8 cellular contexts compared by ENCODE assay signal in the genomic region with DNA sequence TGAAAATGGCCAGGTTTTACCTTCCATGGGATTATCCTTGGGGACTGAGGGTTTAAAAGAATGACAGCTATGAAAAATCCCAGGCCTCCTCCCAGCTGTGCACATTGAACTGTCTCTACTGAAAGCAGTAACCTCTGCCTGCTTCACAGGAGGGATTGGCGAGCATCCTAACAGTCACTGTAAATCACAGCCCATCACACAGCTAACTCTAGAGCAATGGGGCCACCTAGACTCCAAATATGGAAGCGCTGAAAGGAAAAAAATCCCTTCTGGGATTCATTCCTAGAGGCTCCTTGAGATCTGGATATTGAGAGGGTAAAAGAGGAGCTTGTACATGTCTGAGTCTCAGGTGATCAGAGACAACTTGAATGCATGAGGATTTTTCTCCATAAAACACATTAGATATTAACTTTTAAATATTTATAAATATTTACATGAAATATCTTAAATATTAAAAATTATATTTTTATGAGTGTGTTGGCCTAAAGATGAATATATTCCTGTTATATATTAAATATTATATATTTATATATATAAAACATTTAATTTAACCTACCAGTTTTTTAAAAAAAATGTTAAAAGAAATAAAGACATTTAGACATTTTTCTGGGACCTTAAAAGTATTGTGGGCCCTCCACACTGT.
DNase-seq lines count a peak whose midpoint lies in the region; ATAC-seq lines count a peak whose summit lies in the region.

No MANE protein-coding gene starts in this region.

- H3K27ac Mint-ChIP-seq in CD8-positive, alpha-beta memory T cell, result no peak overlapping the region
- H3K27ac Mint-ChIP-seq in activated naive CD4-positive, alpha-beta T cell treated with anti-CD3 and anti-CD28 coated beads for 36 hours, result no peak overlapping the region

- intact Hi-C loops in activated naive CD4-positive, alpha-beta T cell treated with anti-CD3 and anti-CD28 coated beads for 36 hours (cut with micrococcal nuclease), result no loop called here

- CTCF ChIA-PET in CD8-positive, alpha-beta memory T cell (lab: Charles Lee), result no interaction called here
- CTCF ChIA-PET in activated naive CD4-positive, alpha-beta T cell treated with anti-CD3 and anti-CD28 coated beads for 36 hours (lab: Charles Lee), result interaction anchor here (0.6 to 1.2 kb wide), 3 partner anchors 434 to 1236 kb away, joined by 3 to 4 read pairs (median 3); no protein-coding TSS in a partner anchor

- H3K9me3 ChIP-seq in CD8-positive, alpha-beta memory T cell (ENCODE audit: low read length), result no peaks in the 10 kb centered on the region

- no peak overlapping the region for H3K4me3 ChIP-seq in CD8-positive, alpha-beta memory T cell (ENCODE audit: low read length)

- no peaks in the 10 kb centered on the region for H3K36me3 ChIP-seq in CD8-positive, alpha-beta memory T cell (ENCODE audit: insufficient read depth, low read length)

- POLR2A ChIA-PET in CD8-positive, alpha-beta memory T cell (lab: Charles Lee), result no interaction called here

- peaks cover 6 to 9% (median 8%) of the 10 kb centered on the region in 3 donors for H3K4me1 Mint-ChIP-seq in CD8-positive, alpha-beta memory T cell
- H3K4me1 Mint-ChIP-seq in activated naive CD4-positive, alpha-beta T cell treated with anti-CD3 and anti-CD28 coated beads for 36 hours (ENCODE audit: low read depth), result peaks cover 15% of the 10 kb centered on the region

- peaks cover 4% of the 10 kb centered on the region for H3K4me1 ChIP-seq in CD8-positive, alpha-beta memory T cell (ENCODE audit: insufficient read depth, low read length)

- DNase-seq in Caki2 (ENCODE audit: low read depth) (peak; percentile 16), LoVo (ENCODE audit: low spot score) (peak; percentile 32), SW480 (ENCODE audit: low spot score) (peak; percentile 43), iPS DF 19.7 (ENCODE audit: low read depth, low spot score) (peak; percentile 69), NAMALWA (ENCODE audit: low spot score) (no peak)
- DNase-seq in CD8-positive, alpha-beta memory T cell, result no peak
- no peak for DNase-seq in activated naive CD4-positive, alpha-beta T cell treated with anti-CD3 and anti-CD28 coated beads for 36 hours

- H3K27me3 Mint-ChIP-seq in CD8-positive, alpha-beta memory T cell, result peaks cover 11 to 36% of the 10 kb centered on the region in 2 donors
- peaks cover 10% of the 10 kb centered on the region for H3K27me3 Mint-ChIP-seq in activated naive CD4-positive, alpha-beta T cell treated with anti-CD3 and anti-CD28 coated beads for 36 hours (ENCODE audit: low read depth)

- in situ Hi-C loops in Caki2 (cut with HindIII; ENCODE audit: low pct_unique_long_range_greater_than_20kb, low sequenced_read_pairs), result no loop called here

- no peaks in the 10 kb centered on the region for H3K27me3 ChIP-seq in CD8-positive, alpha-beta memory T cell (ENCODE audit: insufficient read depth, low read length, poor library complexity, severe bottlenecking)

- no peaks in the 10 kb centered on the region for H3K9me3 Mint-ChIP-seq in CD8-positive, alpha-beta memory T cell
- H3K9me3 Mint-ChIP-seq in activated naive CD4-positive, alpha-beta T cell treated with anti-CD3 and anti-CD28 coated beads for 36 hours, result no peaks in the 10 kb centered on the region

- H3K27ac ChIP-seq in CD8-positive, alpha-beta memory T cell (ENCODE audit: low read depth, low read length), result no peak overlapping the region

- no peaks in the 10 kb centered on the region for H3K36me3 Mint-ChIP-seq in CD8-positive, alpha-beta memory T cell
- H3K36me3 Mint-ChIP-seq in activated naive CD4-positive, alpha-beta T cell treated with anti-CD3 and anti-CD28 coated beads for 36 hours (ENCODE audit: low read depth), result no peaks in the 10 kb centered on the region

- H3K4me3 Mint-ChIP-seq in CD8-positive, alpha-beta memory T cell, result no peak overlapping the region
- H3K4me3 Mint-ChIP-seq in activated naive CD4-positive, alpha-beta T cell treated with anti-CD3 and anti-CD28 coated beads for 36 hours, result no peak overlapping the region

- no peak for ATAC-seq in HG03378 (IDR thresholded peaks at IDR 0.05; ENCODE audit: unreplicated experiment)

Comparison
In these comparisons a context has a peak if more than half of its experiments do, and no peak if none do; other contexts are left out.
1. DNase-seq: peak in Caki2 (single experiment), LoVo (single experiment), SW480 (single experiment) and iPS DF 19.7 (single experiment); none in NAMALWA (single experiment), CD8-positive, alpha-beta memory T cell (0 of 5) and activated naive CD4-positive, alpha-beta T cell treated with anti-CD3 and anti-CD28 coated beads for 36 hours (single experiment).